Comparison of ENCODE assay signal across 9 cellular contexts in the genomic region with DNA sequence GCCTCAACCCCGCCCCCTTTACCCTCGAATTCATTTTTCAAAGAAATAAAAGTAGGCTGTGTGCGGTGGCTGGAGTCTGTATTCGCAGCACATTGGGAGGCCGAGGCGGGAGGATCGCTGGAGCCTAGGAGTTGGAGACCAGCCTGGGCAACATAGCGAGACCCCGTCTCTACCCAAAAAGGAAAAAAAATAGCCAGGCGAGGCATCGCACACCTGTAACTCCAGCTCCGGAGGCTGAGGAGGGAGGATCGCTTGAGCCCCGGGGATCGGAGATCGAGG. TPM values are rescaled to one million over a fixed set of nuclear protein-coding genes. Genes with fewer than 3 reads are reported as not detected.
DNase-seq lines count a peak whose midpoint lies in the region; ATAC-seq and TF ChIP-seq lines count a peak whose summit lies in the region.
"Had no signal": no experiment of that assay in that cellular context is flagged by ENCODE, and none has a peak within 500 bp of the region (broad histone marks: within the 10 kb centered on the region; RNA-seq: fewer than 3 reads in every experiment).

No MANE protein-coding gene starts in this region.

- 70% methylated on average over 11 of the region's 16 CpGs for WGBS in mammary epithelial cell (ENCODE audit: low coverage, missing lambda C conversion rate)

- dilution Hi-C loops in mammary epithelial cell (cut with HindIII; ENCODE audit: low sequenced_read_pairs), result loop anchor here (5.0 kb wide), 2 partner anchors 114 to 144 kb away; no protein-coding TSS in a partner anchor

- TF ChIP-seq CTCF in mammary epithelial cell (conservative IDR thresholded peaks at IDR 0.05 in 1 of 2, IDR thresholded peaks at IDR 0.05 in 1 of 2; ENCODE audit: extremely low read depth in 1 of 2, insufficient read depth in 1 of 2, low read depth in 1 of 2, low read length in 2 of 2) (no peak), upper lobe of right lung (IDR thresholded peaks at IDR 0.05) (no peak)

- no peaks in the 10 kb centered on the region for H3K9me3 ChIP-seq in mammary epithelial cell (replicated peaks; ENCODE audit: insufficient read depth, low read length)
- H3K9me3 ChIP-seq in upper lobe of right lung, result no peaks in the 10 kb centered on the region

- H3K27ac Mint-ChIP-seq in activated T-cell treated with anti-CD3 and anti-CD28 coated beads, Interleukin-2, amount 50 U/mL, for 72 hours, result peak overlapping the region; percentile 21

- in situ Hi-C loops in mammary epithelial cell (cut with MboI; ENCODE audit: low sequenced_read_pairs in 2 of 2), result loop anchor here (5.0 to 10.0 kb wide), 2 partner anchors 61 to 124 kb away; no protein-coding TSS in a partner anchor

- H3K27me3 ChIP-seq in mammary epithelial cell (ENCODE audit: insufficient read depth, low read length) (no peaks in the 10 kb centered on the region), upper lobe of right lung (no peaks in the 10 kb centered on the region)

- H3K27me3 Mint-ChIP-seq in activated T-cell treated with anti-CD3 and anti-CD28 coated beads, Interleukin-2, amount 50 U/mL, for 72 hours (ENCODE audit: low read depth), result no peaks in the 10 kb centered on the region

- peak overlapping the region; percentile 96 to 97 for H3K4me3 Mint-ChIP-seq in activated T-cell treated with anti-CD3 and anti-CD28 coated beads, Interleukin-2, amount 50 U/mL, for 72 hours

- CTCF ChIA-PET in mammary epithelial cell (lab: Charles Lee; ENCODE audit: low non-redundant PET), result interaction anchor here (0.6 to 0.8 kb wide), 2 partner anchors 25 to 121 kb away, joined by 3 to 4 read pairs; no protein-coding TSS in a partner anchor

- H4K20me1 ChIP-seq in mammary epithelial cell (ENCODE audit: insufficient read depth, low read length), result no peaks in the 10 kb centered on the region

- H3K4me1 ChIP-seq in mammary epithelial cell (ENCODE audit: insufficient read depth, low read length) (peaks cover 15% of the 10 kb centered on the region), upper lobe of right lung (peaks cover 21% of the 10 kb centered on the region)

- H3K9ac ChIP-seq in mammary epithelial cell (ENCODE audit: insufficient read depth, low read length), result peak overlapping the region; percentile 52

- peaks cover 36% of the 10 kb centered on the region for H3K4me1 Mint-ChIP-seq in activated T-cell treated with anti-CD3 and anti-CD28 coated beads, Interleukin-2, amount 50 U/mL, for 72 hours (ENCODE audit: low read depth)

- DNase-seq in activated T-cell treated with anti-CD3 and anti-CD28 coated beads, Interleukin-2, amount 50 U/mL, for 72 hours, result no peak
- DNase-seq in activated T-cell treated with anti-CD3 and anti-CD28 coated beads for 4 hours (no peak), mammary epithelial cell (no peak), mesenteric fat pad (ENCODE audit: low spot score) (peak; percentile 85), upper lobe of right lung (no peak), DMS114 treated with DMSO at 0.1 percent for 48 hours (lab: John Stamatoyannopoulos, UW; ENCODE audit: unreplicated experiment) (no peak)

- intact Hi-C loops in mammary epithelial cell (cut with micrococcal nuclease) (no loop called here), upper lobe of right lung (cut with DNase I) (no loop called here)

- peak overlapping the region; percentile 10 for H3K27ac ChIP-seq in mammary epithelial cell (ENCODE audit: insufficient read depth, low read depth, low read length)
- H3K27ac ChIP-seq in upper lobe of right lung, result peak overlapping the region; percentile 64

- peaks cover 37% of the 10 kb centered on the region for H3K79me2 ChIP-seq in mammary epithelial cell (ENCODE audit: insufficient read depth, low read length)

- BruUV-seq in mammary epithelial cell (replicated peaks; lab: Mats Ljungman, UMichigan), result no TSS peak

- peak overlapping the region; percentile 94 for H2AFZ ChIP-seq in mammary epithelial cell (ENCODE audit: low read depth, low read length)

- peaks cover 6 to 20% of the 10 kb centered on the region in 2 donors for H3K36me3 Mint-ChIP-seq in activated T-cell treated with anti-CD3 and anti-CD28 coated beads, Interleukin-2, amount 50 U/mL, for 72 hours (ENCODE audit: insufficient read depth in 2 of 2)

- no peak for ATAC-seq in activated T-cell treated with anti-CD3 and anti-CD28 coated beads, Interleukin-2, amount 50 U/mL, for 72 hours (replicated peaks in 1 of 2)
- no peak for ATAC-seq in upper lobe of right lung
- ATAC-seq in HG03460 (IDR thresholded peaks at IDR 0.05; ENCODE audit: unreplicated experiment), result no peak
- no peak for ATAC-seq in GM18907 (IDR thresholded peaks at IDR 0.05; ENCODE audit: unreplicated experiment)

- H3K4me2 ChIP-seq in mammary epithelial cell (ENCODE audit: insufficient read depth, low read depth, low read length), result peak overlapping the region; percentile 86

- H3K36me3 ChIP-seq in mammary epithelial cell (ENCODE audit: insufficient read depth, low read length), result peaks cover 12% of the 10 kb centered on the region
- H3K36me3 ChIP-seq in upper lobe of right lung, result no peaks in the 10 kb centered on the region

- no peaks in the 10 kb centered on the region for H3K9me3 Mint-ChIP-seq in activated T-cell treated with anti-CD3 and anti-CD28 coated beads, Interleukin-2, amount 50 U/mL, for 72 hours

- H3K4me3 ChIP-seq in mammary epithelial cell (replicated peaks in 1 of 3; ENCODE audit: insufficient read depth in 1 of 3, low read depth in 2 of 3, low read length in 3 of 3) (peak overlapping the region; percentile 49 to 62 (median 60)), upper lobe of right lung (peak overlapping the region; percentile 65)

RNA-seq across cellular contexts. Expression of a gene that starts 0.7 kb away (rescaled TPM):
- 100 to 1,000 TPM; 324 to 425 TPM for total RNA-seq in activated T-cell treated with anti-CD3 and anti-CD28 coated beads, Interleukin-2, amount 50 U/mL, for 72 hours
- total RNA-seq in mammary epithelial cell (10 to 100 TPM in 1 of 2 donors, 1 to 10 TPM in 1; 3.2 to 93.3 TPM), mesenteric fat pad (0.48 TPM), upper lobe of right lung (3.3 TPM)
- 52.6 TPM for polyA plus RNA-seq in mammary epithelial cell
- polyA minus RNA-seq in mammary epithelial cell, result 32.4 TPM

RNA-seq across cellular contexts. Expression of a gene that starts 24.9 kb away (rescaled TPM):
- total RNA-seq in activated T-cell treated with anti-CD3 and anti-CD28 coated beads, Interleukin-2, amount 50 U/mL, for 72 hours, result 10 to 100 TPM; 47.1 to 58.4 TPM
- total RNA-seq in mammary epithelial cell (10 to 100 TPM; 13.0 to 34.5 TPM), mesenteric fat pad (1,107 TPM), upper lobe of right lung (381 TPM)
- 28.5 TPM for polyA plus RNA-seq in mammary epithelial cell
- 62.7 TPM for polyA minus RNA-seq in mammary epithelial cell

RNA-seq across cellular contexts. Expression of a gene that starts 53.8 kb away (rescaled TPM):
- not detected for total RNA-seq in activated T-cell treated with anti-CD3 and anti-CD28 coated beads, Interleukin-2, amount 50 U/mL, for 72 hours
- total RNA-seq in mammary epithelial cell (under 1 TPM in 1 of 2 donors, not detected in 1; 0.67 TPM), mesenteric fat pad (0.77 TPM), upper lobe of right lung (2.8 TPM)
- polyA plus RNA-seq in mammary epithelial cell, result not detected
- 0.57 TPM for polyA minus RNA-seq in mammary epithelial cell
- total RNA-seq: NCI-H460 had no signal
